9 cellular contexts compared by ENCODE assay signal in the genomic region with DNA sequence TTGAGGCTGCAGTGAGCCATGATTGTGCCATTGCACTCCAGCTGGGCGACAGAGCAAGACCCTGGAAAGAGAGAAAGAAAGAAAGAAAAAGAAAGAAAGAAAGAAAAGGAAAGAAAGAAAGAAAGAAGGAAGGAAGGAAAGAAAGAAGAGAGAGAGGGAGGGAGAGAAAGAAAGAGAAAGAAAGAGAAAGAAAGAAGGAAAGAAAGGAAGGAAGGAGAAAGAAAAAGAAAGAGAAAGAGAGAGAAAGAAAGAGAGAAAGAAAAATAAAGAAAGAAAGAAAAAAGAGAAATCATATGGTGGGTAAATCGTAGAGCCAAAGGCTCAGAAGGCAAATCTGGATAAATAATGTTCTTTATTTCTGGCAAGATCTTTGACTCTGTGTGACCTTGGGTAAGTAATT. TPM values are rescaled to one million over a fixed set of nuclear protein-coding genes. Genes with fewer than 3 reads are reported as not detected.
"Had no signal": no experiment of that assay in that cellular context is flagged by ENCODE, and none has a peak within 500 bp of the region (broad histone marks: within the 10 kb centered on the region; RNA-seq: fewer than 3 reads in every experiment).

No MANE protein-coding gene starts in this region.

- H3K4me1 Mint-ChIP-seq: GM23338, H9 had no signal

- ATAC-seq: GM23338 had no signal

- DNase-seq: H9, HCEC 1CT, HFFc6, IMR-90 had no signal

- H3K4me3 Mint-ChIP-seq: GM23338, H9, HFFc6 had no signal

- H3K9me3 Mint-ChIP-seq: GM23338, H9, HFFc6 had no signal

- H3K27ac Mint-ChIP-seq: GM23338, H9, HFFc6 had no signal

- H3K4me2 ChIP-seq: GM23338 had no signal

- FAIRE-seq: H1, H54 had no signal

- H3K27ac ChIP-seq: HL-60 had no signal

- H2AFZ ChIP-seq: GM23338 had no signal

- H3K4me3 ChIP-seq: GM23338 had no signal

RNA-seq across cellular contexts. Expression of a gene that starts 53.4 kb away (rescaled TPM):
- total RNA-seq: HT1080 had no signal
